In the genomic region with DNA sequence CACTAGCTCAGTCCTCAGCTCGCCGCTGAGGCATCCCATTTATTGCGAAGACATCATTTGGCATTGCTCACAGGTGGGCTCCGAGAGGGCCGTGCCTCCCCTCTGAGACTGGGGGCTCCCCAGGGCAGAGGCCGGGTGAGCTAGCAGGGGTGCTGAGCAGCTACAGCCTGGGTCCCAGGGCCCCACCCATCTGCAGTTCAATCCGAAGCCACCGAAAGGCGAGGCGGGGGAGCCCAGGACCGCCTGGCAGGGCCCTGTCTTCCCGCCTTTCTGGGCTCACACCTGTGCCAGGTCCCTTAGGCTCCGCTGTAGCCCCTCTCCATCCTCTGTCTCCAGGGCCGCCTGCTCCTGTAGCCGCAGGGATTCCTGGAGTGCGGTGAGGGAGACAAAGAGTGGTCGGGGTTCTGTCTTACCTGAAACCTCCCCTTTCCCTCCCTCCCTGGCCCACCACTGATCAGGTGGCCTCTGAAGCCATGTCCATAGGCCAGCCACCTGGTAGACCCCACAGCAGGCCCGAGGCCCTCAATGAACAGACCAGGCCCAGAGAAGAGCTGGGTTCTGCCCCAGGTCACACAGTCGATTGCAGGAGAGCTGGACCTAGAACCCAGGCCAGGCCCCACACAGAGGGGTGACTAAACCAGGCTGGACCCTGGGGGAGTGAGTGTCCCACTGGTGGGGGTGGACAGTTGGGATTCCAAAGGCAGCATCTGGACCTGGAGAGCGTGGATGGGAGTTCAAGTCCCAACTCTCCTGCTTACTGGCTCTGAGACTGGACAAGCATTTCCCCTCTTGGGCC, we compare ENCODE assay signal across 1 cellular context.
TF ChIP-seq lines count a peak whose summit lies in the region.

No MANE protein-coding gene starts in this region.

TF ChIP-seq in K562, 482 proteins besides CTCF, POLR2A, EP300 and RAD21 (continued from another document and continues in another):
- TF ChIP-seq, protein P1, sequence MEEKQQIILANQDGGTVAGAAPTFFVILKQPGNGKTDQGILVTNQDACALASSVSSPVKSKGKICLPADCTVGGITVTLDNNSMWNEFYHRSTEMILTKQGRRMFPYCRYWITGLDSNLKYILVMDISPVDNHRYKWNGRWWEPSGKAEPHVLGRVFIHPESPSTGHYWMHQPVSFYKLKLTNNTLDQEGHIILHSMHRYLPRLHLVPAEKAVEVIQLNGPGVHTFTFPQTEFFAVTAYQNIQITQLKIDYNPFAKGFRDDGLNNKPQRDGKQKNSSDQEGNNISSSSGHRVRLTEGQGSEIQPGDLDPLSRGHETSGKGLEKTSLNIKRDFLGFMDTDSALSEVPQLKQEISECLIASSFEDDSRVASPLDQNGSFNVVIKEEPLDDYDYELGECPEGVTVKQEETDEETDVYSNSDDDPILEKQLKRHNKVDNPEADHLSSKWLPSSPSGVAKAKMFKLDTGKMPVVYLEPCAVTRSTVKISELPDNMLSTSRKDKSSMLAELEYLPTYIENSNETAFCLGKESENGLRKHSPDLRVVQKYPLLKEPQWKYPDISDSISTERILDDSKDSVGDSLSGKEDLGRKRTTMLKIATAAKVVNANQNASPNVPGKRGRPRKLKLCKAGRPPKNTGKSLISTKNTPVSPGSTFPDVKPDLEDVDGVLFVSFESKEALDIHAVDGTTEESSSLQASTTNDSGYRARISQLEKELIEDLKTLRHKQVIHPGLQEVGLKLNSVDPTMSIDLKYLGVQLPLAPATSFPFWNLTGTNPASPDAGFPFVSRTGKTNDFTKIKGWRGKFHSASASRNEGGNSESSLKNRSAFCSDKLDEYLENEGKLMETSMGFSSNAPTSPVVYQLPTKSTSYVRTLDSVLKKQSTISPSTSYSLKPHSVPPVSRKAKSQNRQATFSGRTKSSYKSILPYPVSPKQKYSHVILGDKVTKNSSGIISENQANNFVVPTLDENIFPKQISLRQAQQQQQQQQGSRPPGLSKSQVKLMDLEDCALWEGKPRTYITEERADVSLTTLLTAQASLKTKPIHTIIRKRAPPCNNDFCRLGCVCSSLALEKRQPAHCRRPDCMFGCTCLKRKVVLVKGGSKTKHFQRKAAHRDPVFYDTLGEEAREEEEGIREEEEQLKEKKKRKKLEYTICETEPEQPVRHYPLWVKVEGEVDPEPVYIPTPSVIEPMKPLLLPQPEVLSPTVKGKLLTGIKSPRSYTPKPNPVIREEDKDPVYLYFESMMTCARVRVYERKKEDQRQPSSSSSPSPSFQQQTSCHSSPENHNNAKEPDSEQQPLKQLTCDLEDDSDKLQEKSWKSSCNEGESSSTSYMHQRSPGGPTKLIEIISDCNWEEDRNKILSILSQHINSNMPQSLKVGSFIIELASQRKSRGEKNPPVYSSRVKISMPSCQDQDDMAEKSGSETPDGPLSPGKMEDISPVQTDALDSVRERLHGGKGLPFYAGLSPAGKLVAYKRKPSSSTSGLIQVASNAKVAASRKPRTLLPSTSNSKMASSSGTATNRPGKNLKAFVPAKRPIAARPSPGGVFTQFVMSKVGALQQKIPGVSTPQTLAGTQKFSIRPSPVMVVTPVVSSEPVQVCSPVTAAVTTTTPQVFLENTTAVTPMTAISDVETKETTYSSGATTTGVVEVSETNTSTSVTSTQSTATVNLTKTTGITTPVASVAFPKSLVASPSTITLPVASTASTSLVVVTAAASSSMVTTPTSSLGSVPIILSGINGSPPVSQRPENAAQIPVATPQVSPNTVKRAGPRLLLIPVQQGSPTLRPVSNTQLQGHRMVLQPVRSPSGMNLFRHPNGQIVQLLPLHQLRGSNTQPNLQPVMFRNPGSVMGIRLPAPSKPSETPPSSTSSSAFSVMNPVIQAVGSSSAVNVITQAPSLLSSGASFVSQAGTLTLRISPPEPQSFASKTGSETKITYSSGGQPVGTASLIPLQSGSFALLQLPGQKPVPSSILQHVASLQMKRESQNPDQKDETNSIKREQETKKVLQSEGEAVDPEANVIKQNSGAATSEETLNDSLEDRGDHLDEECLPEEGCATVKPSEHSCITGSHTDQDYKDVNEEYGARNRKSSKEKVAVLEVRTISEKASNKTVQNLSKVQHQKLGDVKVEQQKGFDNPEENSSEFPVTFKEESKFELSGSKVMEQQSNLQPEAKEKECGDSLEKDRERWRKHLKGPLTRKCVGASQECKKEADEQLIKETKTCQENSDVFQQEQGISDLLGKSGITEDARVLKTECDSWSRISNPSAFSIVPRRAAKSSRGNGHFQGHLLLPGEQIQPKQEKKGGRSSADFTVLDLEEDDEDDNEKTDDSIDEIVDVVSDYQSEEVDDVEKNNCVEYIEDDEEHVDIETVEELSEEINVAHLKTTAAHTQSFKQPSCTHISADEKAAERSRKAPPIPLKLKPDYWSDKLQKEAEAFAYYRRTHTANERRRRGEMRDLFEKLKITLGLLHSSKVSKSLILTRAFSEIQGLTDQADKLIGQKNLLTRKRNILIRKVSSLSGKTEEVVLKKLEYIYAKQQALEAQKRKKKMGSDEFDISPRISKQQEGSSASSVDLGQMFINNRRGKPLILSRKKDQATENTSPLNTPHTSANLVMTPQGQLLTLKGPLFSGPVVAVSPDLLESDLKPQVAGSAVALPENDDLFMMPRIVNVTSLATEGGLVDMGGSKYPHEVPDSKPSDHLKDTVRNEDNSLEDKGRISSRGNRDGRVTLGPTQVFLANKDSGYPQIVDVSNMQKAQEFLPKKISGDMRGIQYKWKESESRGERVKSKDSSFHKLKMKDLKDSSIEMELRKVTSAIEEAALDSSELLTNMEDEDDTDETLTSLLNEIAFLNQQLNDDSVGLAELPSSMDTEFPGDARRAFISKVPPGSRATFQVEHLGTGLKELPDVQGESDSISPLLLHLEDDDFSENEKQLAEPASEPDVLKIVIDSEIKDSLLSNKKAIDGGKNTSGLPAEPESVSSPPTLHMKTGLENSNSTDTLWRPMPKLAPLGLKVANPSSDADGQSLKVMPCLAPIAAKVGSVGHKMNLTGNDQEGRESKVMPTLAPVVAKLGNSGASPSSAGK (IDR thresholded peaks at IDR 0.05), result no peak
- TF ChIP-seq ZNF444 (CRISPR knock-in tag; IDR thresholded peaks at IDR 0.05), result no peak
- no peak for TF ChIP-seq ZNF583 (CRISPR knock-in tag; IDR thresholded peaks at IDR 0.05)
- 0 out of 2 replicates have a peak, but pooled peaks have one; percentile 9 for TF ChIP-seq ATF1 (CRISPR knock-in tag; IDR thresholded peaks at IDR 0.05)
- TF ChIP-seq ATF1 (tag; IDR thresholded peaks at IDR 0.05), result no peak
- TF ChIP-seq, protein P2, sequence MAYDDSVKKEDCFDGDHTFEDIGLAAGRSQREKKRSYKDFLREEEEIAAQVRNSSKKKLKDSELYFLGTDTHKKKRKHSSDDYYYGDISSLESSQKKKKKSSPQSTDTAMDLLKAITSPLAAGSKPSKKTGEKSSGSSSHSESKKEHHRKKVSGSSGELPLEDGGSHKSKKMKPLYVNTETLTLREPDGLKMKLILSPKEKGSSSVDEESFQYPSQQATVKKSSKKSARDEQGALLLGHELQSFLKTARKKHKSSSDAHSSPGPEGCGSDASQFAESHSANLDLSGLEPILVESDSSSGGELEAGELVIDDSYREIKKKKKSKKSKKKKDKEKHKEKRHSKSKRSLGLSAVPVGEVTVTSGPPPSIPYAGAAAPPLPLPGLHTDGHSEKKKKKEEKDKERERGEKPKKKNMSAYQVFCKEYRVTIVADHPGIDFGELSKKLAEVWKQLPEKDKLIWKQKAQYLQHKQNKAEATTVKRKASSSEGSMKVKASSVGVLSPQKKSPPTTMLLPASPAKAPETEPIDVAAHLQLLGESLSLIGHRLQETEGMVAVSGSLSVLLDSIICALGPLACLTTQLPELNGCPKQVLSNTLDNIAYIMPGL (CRISPR knock-in tag; IDR thresholded peaks at IDR 0.05), result peak; percentile 43; the same call in 1 of the 2 replicates
- TF ChIP-seq KLF6 (CRISPR knock-in tag; IDR thresholded peaks at IDR 0.05; ENCODE audit: borderline replicate concordance), result no peak
- no peak for TF ChIP-seq HNRNPLL (IDR thresholded peaks at IDR 0.05; ENCODE audit: low read depth, low read length, poor library complexity, severe bottlenecking)
- no peak for TF ChIP-seq ZNF23 (CRISPR knock-in tag; IDR thresholded peaks at IDR 0.05)
- no peak for TF ChIP-seq NR2F6 (CRISPR knock-in tag; IDR thresholded peaks at IDR 0.05)
- no peak for TF ChIP-seq ZNF584 (CRISPR knock-in tag; IDR thresholded peaks at IDR 0.05; ENCODE audit: low read depth)
- no peak for TF ChIP-seq CTBP1 (IDR thresholded peaks at IDR 0.05; ENCODE audit: borderline replicate concordance)
- no peak for TF ChIP-seq POLR2B (IDR thresholded peaks at IDR 0.05; ENCODE audit: low read depth, partially characterized antibody)
- TF ChIP-seq, protein P3, sequence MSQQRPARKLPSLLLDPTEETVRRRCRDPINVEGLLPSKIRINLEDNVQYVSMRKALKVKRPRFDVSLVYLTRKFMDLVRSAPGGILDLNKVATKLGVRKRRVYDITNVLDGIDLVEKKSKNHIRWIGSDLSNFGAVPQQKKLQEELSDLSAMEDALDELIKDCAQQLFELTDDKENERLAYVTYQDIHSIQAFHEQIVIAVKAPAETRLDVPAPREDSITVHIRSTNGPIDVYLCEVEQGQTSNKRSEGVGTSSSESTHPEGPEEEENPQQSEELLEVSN (IDR thresholded peaks at IDR 0.05; ENCODE audit: borderline replicate concordance in 1 of 2, extremely low read depth in 1 of 2, insufficient read depth in 1 of 2, insufficient read length in 1 of 2, low read depth in 1 of 2, low read length in 1 of 2, poor library complexity in 1 of 2, severe bottlenecking in 1 of 2), result peak in 1 of 2 experiments; percentile 42
- TF ChIP-seq FIP1L1 (IDR thresholded peaks at IDR 0.05; ENCODE audit: low read depth, low read length, poor library complexity, severe bottlenecking), result peak; percentile 8
- no peak for TF ChIP-seq CBFA2T3 (IDR thresholded peaks at IDR 0.05)
- TF ChIP-seq GABPA (tag; conservative IDR thresholded peaks at IDR 0.05; ENCODE audit: low read depth), result no peak
- TF ChIP-seq, protein P4, sequence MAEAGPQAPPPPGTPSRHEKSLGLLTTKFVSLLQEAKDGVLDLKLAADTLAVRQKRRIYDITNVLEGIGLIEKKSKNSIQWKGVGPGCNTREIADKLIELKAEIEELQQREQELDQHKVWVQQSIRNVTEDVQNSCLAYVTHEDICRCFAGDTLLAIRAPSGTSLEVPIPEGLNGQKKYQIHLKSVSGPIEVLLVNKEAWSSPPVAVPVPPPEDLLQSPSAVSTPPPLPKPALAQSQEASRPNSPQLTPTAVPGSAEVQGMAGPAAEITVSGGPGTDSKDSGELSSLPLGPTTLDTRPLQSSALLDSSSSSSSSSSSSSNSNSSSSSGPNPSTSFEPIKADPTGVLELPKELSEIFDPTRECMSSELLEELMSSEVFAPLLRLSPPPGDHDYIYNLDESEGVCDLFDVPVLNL (CRISPR knock-in tag; IDR thresholded peaks at IDR 0.05; ENCODE audit: low read depth), result no peak
- peak; percentile 69 for TF ChIP-seq POLR2G (IDR thresholded peaks at IDR 0.05; ENCODE audit: low read depth, low read length)
- TF ChIP-seq NFYB (IDR thresholded peaks at IDR 0.05; ENCODE audit: extremely low read depth, insufficient read length), result no peak
- TF ChIP-seq, protein P5, sequence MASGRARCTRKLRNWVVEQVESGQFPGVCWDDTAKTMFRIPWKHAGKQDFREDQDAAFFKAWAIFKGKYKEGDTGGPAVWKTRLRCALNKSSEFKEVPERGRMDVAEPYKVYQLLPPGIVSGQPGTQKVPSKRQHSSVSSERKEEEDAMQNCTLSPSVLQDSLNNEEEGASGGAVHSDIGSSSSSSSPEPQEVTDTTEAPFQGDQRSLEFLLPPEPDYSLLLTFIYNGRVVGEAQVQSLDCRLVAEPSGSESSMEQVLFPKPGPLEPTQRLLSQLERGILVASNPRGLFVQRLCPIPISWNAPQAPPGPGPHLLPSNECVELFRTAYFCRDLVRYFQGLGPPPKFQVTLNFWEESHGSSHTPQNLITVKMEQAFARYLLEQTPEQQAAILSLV (tag; IDR thresholded peaks at IDR 0.05), result no peak
- no peak for TF ChIP-seq TAL1 (IDR thresholded peaks at IDR 0.05)
- TF ChIP-seq RFX5 (IDR thresholded peaks at IDR 0.05; ENCODE audit: low read depth, low read length), result no peak
- TF ChIP-seq, protein P6, sequence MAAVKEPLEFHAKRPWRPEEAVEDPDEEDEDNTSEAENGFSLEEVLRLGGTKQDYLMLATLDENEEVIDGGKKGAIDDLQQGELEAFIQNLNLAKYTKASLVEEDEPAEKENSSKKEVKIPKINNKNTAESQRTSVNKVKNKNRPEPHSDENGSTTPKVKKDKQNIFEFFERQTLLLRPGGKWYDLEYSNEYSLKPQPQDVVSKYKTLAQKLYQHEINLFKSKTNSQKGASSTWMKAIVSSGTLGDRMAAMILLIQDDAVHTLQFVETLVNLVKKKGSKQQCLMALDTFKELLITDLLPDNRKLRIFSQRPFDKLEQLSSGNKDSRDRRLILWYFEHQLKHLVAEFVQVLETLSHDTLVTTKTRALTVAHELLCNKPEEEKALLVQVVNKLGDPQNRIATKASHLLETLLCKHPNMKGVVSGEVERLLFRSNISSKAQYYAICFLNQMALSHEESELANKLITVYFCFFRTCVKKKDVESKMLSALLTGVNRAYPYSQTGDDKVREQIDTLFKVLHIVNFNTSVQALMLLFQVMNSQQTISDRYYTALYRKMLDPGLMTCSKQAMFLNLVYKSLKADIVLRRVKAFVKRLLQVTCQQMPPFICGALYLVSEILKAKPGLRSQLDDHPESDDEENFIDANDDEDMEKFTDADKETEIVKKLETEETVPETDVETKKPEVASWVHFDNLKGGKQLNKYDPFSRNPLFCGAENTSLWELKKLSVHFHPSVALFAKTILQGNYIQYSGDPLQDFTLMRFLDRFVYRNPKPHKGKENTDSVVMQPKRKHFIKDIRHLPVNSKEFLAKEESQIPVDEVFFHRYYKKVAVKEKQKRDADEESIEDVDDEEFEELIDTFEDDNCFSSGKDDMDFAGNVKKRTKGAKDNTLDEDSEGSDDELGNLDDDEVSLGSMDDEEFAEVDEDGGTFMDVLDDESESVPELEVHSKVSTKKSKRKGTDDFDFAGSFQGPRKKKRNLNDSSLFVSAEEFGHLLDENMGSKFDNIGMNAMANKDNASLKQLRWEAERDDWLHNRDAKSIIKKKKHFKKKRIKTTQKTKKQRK (IDR thresholded peaks at IDR 0.05; ENCODE audit: borderline replicate concordance, low read depth, low read length), result no peak
- TF ChIP-seq ZNF431 (CRISPR knock-in tag; IDR thresholded peaks at IDR 0.05), result no peak; the same call in 1 of the 2 replicates
- TF ChIP-seq SMARCA5 (IDR thresholded peaks at IDR 0.05), result no peak
- TF ChIP-seq, protein P7, sequence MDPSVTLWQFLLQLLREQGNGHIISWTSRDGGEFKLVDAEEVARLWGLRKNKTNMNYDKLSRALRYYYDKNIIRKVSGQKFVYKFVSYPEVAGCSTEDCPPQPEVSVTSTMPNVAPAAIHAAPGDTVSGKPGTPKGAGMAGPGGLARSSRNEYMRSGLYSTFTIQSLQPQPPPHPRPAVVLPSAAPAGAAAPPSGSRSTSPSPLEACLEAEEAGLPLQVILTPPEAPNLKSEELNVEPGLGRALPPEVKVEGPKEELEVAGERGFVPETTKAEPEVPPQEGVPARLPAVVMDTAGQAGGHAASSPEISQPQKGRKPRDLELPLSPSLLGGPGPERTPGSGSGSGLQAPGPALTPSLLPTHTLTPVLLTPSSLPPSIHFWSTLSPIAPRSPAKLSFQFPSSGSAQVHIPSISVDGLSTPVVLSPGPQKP (CRISPR knock-in tag; IDR thresholded peaks at IDR 0.05), result no peak
- no peak for TF ChIP-seq CREBBP (IDR thresholded peaks at IDR 0.05; ENCODE audit: low read depth, low read length)
- TF ChIP-seq POLR3A (IDR thresholded peaks at IDR 0.05; ENCODE audit: borderline replicate concordance, extremely low read depth, insufficient read depth, insufficient read length), result no peak
- TF ChIP-seq JUND (IDR thresholded peaks at IDR 0.05; ENCODE audit: borderline replicate concordance, low read depth, low read length), result no peak
- no peak for TF ChIP-seq JUND (tag; IDR thresholded peaks at IDR 0.05; ENCODE audit: borderline replicate concordance, low read depth, low read length)
- TF ChIP-seq MED1 (CRISPR knock-in tag; IDR thresholded peaks at IDR 0.05; ENCODE audit: borderline replicate concordance), result 0 out of 2 replicates have a peak, but pooled peaks have one; percentile 41
